Comparison of ENCODE assay signal across 14 cellular contexts in the genomic region with DNA sequence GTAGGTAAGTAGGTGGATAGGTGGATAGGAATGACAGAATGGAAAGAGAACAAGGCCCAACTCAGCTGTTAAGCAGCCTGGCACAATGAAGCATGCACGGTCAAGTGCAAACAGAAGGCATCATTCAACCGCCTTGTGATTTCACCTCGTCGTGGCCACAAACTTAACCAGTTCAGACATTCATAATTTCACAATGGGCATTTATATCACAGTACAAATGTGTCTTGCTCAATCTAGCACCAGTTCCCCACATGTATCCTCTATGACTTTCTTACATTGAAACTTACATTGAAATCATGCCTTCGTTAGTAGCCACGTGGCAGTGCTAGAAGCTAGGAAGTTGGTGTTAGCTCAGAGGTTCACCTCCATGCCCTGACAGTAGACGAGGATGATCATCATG.
DNase-seq lines count a peak whose midpoint lies in the region; ATAC-seq and TF ChIP-seq lines count a peak whose summit lies in the region.
"Had no signal": no experiment of that assay in that cellular context is flagged by ENCODE, and none has a peak within 500 bp of the region (broad histone marks: within the 10 kb centered on the region; RNA-seq: fewer than 3 reads in every experiment).

No MANE protein-coding gene starts in this region.

- TF ChIP-seq CTCF in osteocyte (IDR thresholded peaks at IDR 0.05) = no peak

- H3K36me3 Mint-ChIP-seq in central memory CD8-positive, alpha-beta T cell (ENCODE audit: insufficient read depth) = peaks cover 21% of the 10 kb centered on the region
- H3K36me3 Mint-ChIP-seq in osteocyte (ENCODE audit: unreplicated experiment) = peaks cover 41% of the 10 kb centered on the region

- no peak for ATAC-seq in central memory CD8-positive, alpha-beta T cell (replicated peaks; ENCODE audit: extremely low read depth, poor library complexity, severe bottlenecking)

- H3K4me1 Mint-ChIP-seq in central memory CD8-positive, alpha-beta T cell = peaks cover 8% of the 10 kb centered on the region
- peaks cover 23% of the 10 kb centered on the region for H3K4me1 Mint-ChIP-seq in osteocyte (ENCODE audit: unreplicated experiment)

- H3K27ac Mint-ChIP-seq in central memory CD8-positive, alpha-beta T cell (ENCODE audit: low read depth) = peak overlapping the region; percentile 29
- H3K27ac Mint-ChIP-seq in osteocyte (ENCODE audit: unreplicated experiment) = peak overlapping the region; percentile 23

- no peak for TF ChIP-seq POLR2A in erythroblast (IDR thresholded peaks at IDR 0.05; ENCODE audit: low read length)

- no peaks in the 10 kb centered on the region for H3K9me3 Mint-ChIP-seq in central memory CD8-positive, alpha-beta T cell
- no peaks in the 10 kb centered on the region for H3K9me3 Mint-ChIP-seq in osteocyte (ENCODE audit: unreplicated experiment)

- DNase-seq in DMS153 (lab: John Stamatoyannopoulos, UW) (peak; percentile 16), DMS153 treated with DMSO at 0.1 percent for 48 hours (lab: John Stamatoyannopoulos, UW; ENCODE audit: unreplicated experiment) (no peak), NOMO-1 (lab: John Stamatoyannopoulos, UW; ENCODE audit: unreplicated experiment in 2 of 2) (peak; percentile 77 to 96), osteocyte (ENCODE audit: extremely low spot score, unreplicated experiment) (no peak), erythroblast (lab: John Stamatoyannopoulos, UW) (no peak), anterior cingulate cortex (lab: John Stamatoyannopoulos, UW) (no peak)
- no peak for DNase-seq in central memory CD8-positive, alpha-beta T cell (ENCODE audit: low spot score in 2 of 2)
- DNase-seq in stimulated activated CD4-positive, alpha-beta T cell treated with anti-CD3 and anti-CD28 coated beads, Interleukin-2, amount 100 ng/mL, for 48 hours = no peak
- DNase-seq: activated CD8-positive, alpha-beta memory T cell treated with anti-CD3 and anti-CD28 coated beads, Interleukin-2, amount 50 U/mL, for 4 hours; COR-L47; esophagus squamous epithelium; Karpas-422; NCI-H2081; NK-92 treated with Interleukin-12 subunit alpha and Interleukin-12 subunit beta, amount 100 ng/mL, for 24 hours had no signal

- H3K27me3 Mint-ChIP-seq in central memory CD8-positive, alpha-beta T cell = no peaks in the 10 kb centered on the region
- no peaks in the 10 kb centered on the region for H3K27me3 Mint-ChIP-seq in osteocyte (ENCODE audit: unreplicated experiment)

- no peak overlapping the region for H3K4me3 Mint-ChIP-seq in central memory CD8-positive, alpha-beta T cell
- no peak overlapping the region for H3K4me3 Mint-ChIP-seq in osteocyte (ENCODE audit: unreplicated experiment)

Comparison
In these comparisons a context has a peak if more than half of its experiments do, and no peak if none do; other contexts are left out.
1. DNase-seq: peak in DMS153 (single experiment) and NOMO-1 (2 of 2); none in DMS153 treated with DMSO at 0.1 percent for 48 hours (single experiment), central memory CD8-positive, alpha-beta T cell (0 of 2), osteocyte (single experiment), stimulated activated CD4-positive, alpha-beta T cell treated with anti-CD3 and anti-CD28 coated beads, Interleukin-2, amount 100 ng/mL, for 48 hours (0 of 2), erythroblast (0 of 2) and anterior cingulate cortex (0 of 58).